In genomic region chr3:135565481-135565880, GRCh38 we compare ENCODE assay signal across 16 cellular contexts.
DNase-seq lines count a peak whose midpoint lies in the region; TF ChIP-seq lines count a peak whose summit lies in the region.
"Had no signal": no experiment of that assay in that cellular context is flagged by ENCODE, and none has a peak within 500 bp of the region (broad histone marks: within the 10 kb centered on the region; RNA-seq: fewer than 3 reads in every experiment).

No MANE protein-coding gene starts in this region.

- H3K4me2 ChIP-seq in GM23248 (ENCODE audit: unreplicated experiment): no peak overlapping the region

- H2AFZ ChIP-seq in GM23248: no peak overlapping the region

- H3K4me1 ChIP-seq in GM23248 (ENCODE audit: insufficient read depth): no peaks in the 10 kb centered on the region
- H3K4me1 ChIP-seq in esophagus muscularis mucosa: no peaks in the 10 kb centered on the region
- H3K4me1 ChIP-seq: BE2C, Caco-2 had no signal

- H3K9me2 ChIP-seq in GM23248 (ENCODE audit: insufficient read depth): no peaks in the 10 kb centered on the region

- no peak for TF ChIP-seq EP300 in esophagus muscularis mucosa (IDR thresholded peaks at IDR 0.05)

- H3K9me3 ChIP-seq in GM23248 (ENCODE audit: low read depth) (no peaks in the 10 kb centered on the region), esophagus muscularis mucosa (no peaks in the 10 kb centered on the region)
- H3K9me3 ChIP-seq: BE2C, Caco-2 had no signal

- no peak for TF ChIP-seq POLR2A in esophagus muscularis mucosa (IDR thresholded peaks at IDR 0.05; ENCODE audit: low read depth)

- H3K36me3 ChIP-seq in GM23248 (ENCODE audit: low read depth): no peaks in the 10 kb centered on the region
- no peaks in the 10 kb centered on the region for H3K36me3 ChIP-seq in esophagus muscularis mucosa
- H3K36me3 ChIP-seq: BE2C had no signal

- H3F3A ChIP-seq in GM23248 (ENCODE audit: insufficient read depth): no peaks in the 10 kb centered on the region

- H3K79me2 ChIP-seq in GM23248 (ENCODE audit: insufficient read depth): no peaks in the 10 kb centered on the region

- H3K27ac ChIP-seq in GM23248 (no peak overlapping the region), esophagus muscularis mucosa (replicated peaks in 1 of 4) (no peak overlapping the region)

- peak; percentile 75 for DNase-seq in AG10803 (ENCODE audit: low read depth)
- DNase-seq in GM23248: peak; percentile 2
- DNase-seq in esophagus muscularis mucosa (ENCODE audit: extremely low spot score): peak; percentile 53
- peak; percentile 10 for DNase-seq in left kidney (ENCODE audit: low read depth, low spot score)
- no peak for DNase-seq in NCI-H1105 (lab: John Stamatoyannopoulos, UW)
- no peak for DNase-seq in NOMO-1 treated with dmso at 0.1 percent for 144 hours (lab: John Stamatoyannopoulos, UW; ENCODE audit: unreplicated experiment)
- no peak for DNase-seq in ACHN
- DNase-seq: 8988T; BE2C; Caco-2; CD8-positive, alpha-beta memory T cell; DND-41; GF-D8; GOT3; H9 had no signal

- intact Hi-C loops in esophagus muscularis mucosa (cut with DNase I): no loop called here

- H3K9ac ChIP-seq in GM23248: no peak overlapping the region

- no peaks in the 10 kb centered on the region for H4K20me1 ChIP-seq in GM23248 (ENCODE audit: insufficient read depth)

- H3K4me3 ChIP-seq in AG10803 (ENCODE audit: low read length): no peak overlapping the region
- H3K4me3 ChIP-seq in GM23248: no peak overlapping the region
- no peak overlapping the region for H3K4me3 ChIP-seq in esophagus muscularis mucosa
- H3K4me3 ChIP-seq: GM12878 had no signal

- WGBS in GM23248 (ENCODE audit: low coverage in 1 of 2, low lambda C conversion rate in 2 of 2, missing lambda C conversion rate in 2 of 2), 2 experiments: 0% methylated on average over 5 of the region's 5 CpGs
- 31% methylated on average over 5 of the region's 5 CpGs for WGBS in esophagus muscularis mucosa

- in situ Hi-C loops in GM23248 (cut with MboI): no loop called here
- in situ Hi-C loops in ACHN (cut with HindIII; ENCODE audit: low pct_ligation_motif_present, low pct_unique_long_range_greater_than_20kb, low sequenced_read_pairs): no loop called here

- no peaks in the 10 kb centered on the region for H3K27me3 ChIP-seq in GM23248 (replicated peaks; ENCODE audit: insufficient read depth)
- H3K27me3 ChIP-seq in esophagus muscularis mucosa: peaks cover 0 to 6% (median 0%) of the 10 kb centered on the region in 4 donors
- H3K27me3 ChIP-seq: BE2C had no signal

- TF ChIP-seq CTCF in AG10803 (conservative IDR thresholded peaks at IDR 0.05; ENCODE audit: low read length) (no peak), esophagus muscularis mucosa (IDR thresholded peaks at IDR 0.05) (no peak)

Comparison
In these comparisons a context has a peak if more than half of its experiments do, and no peak if none do; other contexts are left out.
1. DNase-seq: peak in AG10803 (single experiment), GM23248 (single experiment), esophagus muscularis mucosa (single experiment) and left kidney (single experiment); none in NCI-H1105 (single experiment), NOMO-1 treated with dmso at 0.1 percent for 144 hours (single experiment) and ACHN (single experiment).